8 cellular contexts compared by ENCODE assay signal in the genomic region with DNA sequence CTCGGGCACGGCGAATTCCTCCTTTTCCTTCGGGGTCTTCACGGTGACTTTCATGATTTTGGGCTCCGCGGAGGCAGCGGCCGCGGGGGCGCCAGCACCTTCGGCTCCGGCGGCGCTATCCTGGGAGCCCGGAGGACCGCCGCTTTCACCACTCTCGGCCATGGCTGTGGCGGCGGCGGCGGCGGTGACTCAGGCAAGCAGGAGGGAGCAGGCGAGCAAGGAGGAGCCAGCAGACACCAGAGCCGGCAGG.
DNase-seq lines count a peak whose midpoint lies in the region; ATAC-seq lines count a peak whose summit lies in the region.

No MANE protein-coding gene starts in this region.

- H3K27ac Mint-ChIP-seq in T-helper 1 cell treated with Interleukin-12 subunit alpha and Interleukin-12 subunit beta and Interleukin-4 antibody, amounts not matched to agents 30 μg/mL and 1 μg/mL, for 36 hours = peak overlapping the region; percentile 97

- ATAC-seq in HG02798 (IDR thresholded peaks at IDR 0.05; ENCODE audit: poor library complexity, unreplicated experiment) = peak; percentile 47

- H3K36me3 Mint-ChIP-seq in T-helper 1 cell treated with Interleukin-12 subunit alpha and Interleukin-12 subunit beta and Interleukin-4 antibody, amounts not matched to agents 30 μg/mL and 1 μg/mL, for 36 hours (ENCODE audit: low read depth) = peaks cover 14% of the 10 kb centered on the region

- H3K4me3 Mint-ChIP-seq in T-helper 1 cell treated with Interleukin-12 subunit alpha and Interleukin-12 subunit beta and Interleukin-4 antibody, amounts not matched to agents 30 μg/mL and 1 μg/mL, for 36 hours = peak overlapping the region; percentile 86

- DNase-seq in T-helper 1 cell (no peak), NCI-H526 (lab: John Stamatoyannopoulos, UW) (peak; percentile 50 to 73), amniotic stem cell (lab: John Stamatoyannopoulos, UW) (peak; percentile 60), iris pigment epithelial cell (ENCODE audit: low read depth) (peak; percentile 86), NCI-H82 (lab: John Stamatoyannopoulos, UW) (no peak)
- DNase-seq in stimulated activated CD4-positive, alpha-beta T cell treated with anti-CD3 and anti-CD28 coated beads, Interleukin-2, amount 100 ng/mL, for 24 hours = peak; percentile 76 to 78

- H3K9me3 Mint-ChIP-seq in T-helper 1 cell treated with Interleukin-12 subunit alpha and Interleukin-12 subunit beta and Interleukin-4 antibody, amounts not matched to agents 30 μg/mL and 1 μg/mL, for 36 hours = no peaks in the 10 kb centered on the region

- peaks cover 31% of the 10 kb centered on the region for H3K4me1 Mint-ChIP-seq in T-helper 1 cell treated with Interleukin-12 subunit alpha and Interleukin-12 subunit beta and Interleukin-4 antibody, amounts not matched to agents 30 μg/mL and 1 μg/mL, for 36 hours (ENCODE audit: low read depth)

- H3K27me3 Mint-ChIP-seq in T-helper 1 cell treated with Interleukin-12 subunit alpha and Interleukin-12 subunit beta and Interleukin-4 antibody, amounts not matched to agents 30 μg/mL and 1 μg/mL, for 36 hours (ENCODE audit: low read depth) = no peaks in the 10 kb centered on the region

Comparison
In these comparisons a context has a peak if more than half of its experiments do, and no peak if none do; other contexts are left out.
1. DNase-seq: peak in NCI-H526 (2 of 2), amniotic stem cell (single experiment), iris pigment epithelial cell (single experiment) and stimulated activated CD4-positive, alpha-beta T cell treated with anti-CD3 and anti-CD28 coated beads, Interleukin-2, amount 100 ng/mL, for 24 hours (2 of 2); none in T-helper 1 cell (0 of 5) and NCI-H82 (single experiment).